2 cellular contexts compared by ENCODE assay signal in genomic region chr7:24574365-24574764, GRCh38.
TF ChIP-seq lines count a peak whose summit lies in the region.

No MANE protein-coding gene starts in this region.

TF ChIP-seq in GM23338, 12 proteins besides CTCF, POLR2A, EP300 and RAD21 (continued from another document):
- TF ChIP-seq ZNF462 (CRISPR knock-in tag; IDR thresholded peaks at IDR 0.05), result no peak
- TF ChIP-seq STAT1 (IDR thresholded peaks at IDR 0.05; ENCODE audit: unreplicated experiment), result no peak
- no peak for TF ChIP-seq ETS1 (IDR thresholded peaks at IDR 0.05)
- TF ChIP-seq POLR2AphosphoS5 (IDR thresholded peaks at IDR 0.05; ENCODE audit: low read depth), result no peak
- TF ChIP-seq REST (IDR thresholded peaks at IDR 0.05; ENCODE audit: unreplicated experiment), result no peak
- TF ChIP-seq ZNF331 (CRISPR knock-in tag; IDR thresholded peaks at IDR 0.05; ENCODE audit: low read depth), result no peak
- TF ChIP-seq NANOG (IDR thresholded peaks at IDR 0.05; ENCODE audit: borderline replicate concordance), result no peak
- TF ChIP-seq EZH2 (IDR thresholded peaks at IDR 0.05; ENCODE audit: low read depth, unreplicated experiment), result no peak
- TF ChIP-seq CREB1 (CRISPR knock-in tag; IDR thresholded peaks at IDR 0.05; ENCODE audit: low read depth), result no peak
- no peak for TF ChIP-seq ZNF114 (CRISPR knock-in tag; IDR thresholded peaks at IDR 0.05)

TF ChIP-seq in SK-N-SH, 30 proteins besides CTCF, POLR2A, EP300 and RAD21 (continued from another document):
- no peak for TF ChIP-seq REST (IDR thresholded peaks at IDR 0.05; ENCODE audit: low read depth, low read length)
- TF ChIP-seq FOSL2 (IDR thresholded peaks at IDR 0.05; ENCODE audit: borderline replicate concordance, low read depth), result no peak
- no peak for TF ChIP-seq MEF2A (IDR thresholded peaks at IDR 0.05; ENCODE audit: borderline replicate concordance, low read depth)
- TF ChIP-seq RXRA (IDR thresholded peaks at IDR 0.05; ENCODE audit: borderline replicate concordance, low read depth), result no peak
- no peak for TF ChIP-seq PBX3 (IDR thresholded peaks at IDR 0.05)
- TF ChIP-seq JUND (IDR thresholded peaks at IDR 0.05), result no peak
- no peak for TF ChIP-seq ZBTB33 (IDR thresholded peaks at IDR 0.05; ENCODE audit: borderline replicate concordance, low read depth)
- TF ChIP-seq POLR2AphosphoS5 (IDR thresholded peaks at IDR 0.05; ENCODE audit: low read depth, low read length), result no peak
- no peak for TF ChIP-seq FOXJ3 (CRISPR knock-in tag; IDR thresholded peaks at IDR 0.05)
- TF ChIP-seq MAX (IDR thresholded peaks at IDR 0.05; ENCODE audit: low read depth), result no peak
- TF ChIP-seq FOXM1 (IDR thresholded peaks at IDR 0.05; ENCODE audit: low read depth), result no peak
- TF ChIP-seq ELF1 (IDR thresholded peaks at IDR 0.05), result no peak
